18 cellular contexts compared by ENCODE assay signal in the genomic region with DNA sequence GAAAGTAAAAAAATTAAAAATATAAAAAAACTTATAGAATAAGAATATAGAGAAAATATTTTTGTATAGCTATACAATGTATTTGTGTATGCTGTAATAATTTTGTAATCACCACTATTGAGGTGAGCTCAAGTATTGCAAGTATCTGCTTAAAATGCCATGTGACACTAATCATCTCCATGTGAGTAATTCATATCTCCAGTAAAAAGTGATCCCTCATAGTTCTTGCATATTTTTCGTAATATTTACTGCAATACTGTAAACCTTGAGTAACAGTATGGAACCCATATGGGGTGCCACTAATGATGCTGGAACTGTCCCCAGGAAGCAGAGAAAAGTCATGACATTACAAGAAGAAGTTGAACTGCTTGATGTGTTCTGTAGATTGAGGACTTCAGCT. TPM values are rescaled to one million over a fixed set of nuclear protein-coding genes. Genes with fewer than 3 reads are reported as not detected.
DNase-seq lines count a peak whose midpoint lies in the region; ATAC-seq and TF ChIP-seq lines count a peak whose summit lies in the region.
"Had no signal": no experiment of that assay in that cellular context is flagged by ENCODE, and none has a peak within 500 bp of the region (broad histone marks: within the 10 kb centered on the region; RNA-seq: fewer than 3 reads in every experiment).

No MANE protein-coding gene starts in this region.

- 0% methylated on average over 1 of the region's 1 CpG; no CpG with 5 or more reads in 1 of the 2 donors for WGBS in transverse colon (ENCODE audit: low coverage in 1 of 2), 2 donors

- H3K27ac Mint-ChIP-seq in activated CD8-positive, alpha-beta T cell treated with anti-CD3 and anti-CD28 coated beads for 36 hours: peak overlapping the region; percentile 42
- no peak overlapping the region for H3K27ac Mint-ChIP-seq in activated CD8-positive, alpha-beta T cell treated with anti-CD3 and anti-CD28 coated beads, Interleukin-2, amount 10 ng/mL, durations not matched to agents 7 days and 5 days
- H3K27ac Mint-ChIP-seq in CD8-positive, alpha-beta T cell: no peak overlapping the region

- H3K4me1 Mint-ChIP-seq in activated CD8-positive, alpha-beta T cell treated with anti-CD3 and anti-CD28 coated beads for 36 hours (ENCODE audit: low read depth): peaks cover 46% of the 10 kb centered on the region
- H3K4me1 Mint-ChIP-seq in activated CD8-positive, alpha-beta T cell treated with anti-CD3 and anti-CD28 coated beads, Interleukin-2, amount 10 ng/mL, durations not matched to agents 7 days and 5 days (ENCODE audit: low read depth): peaks cover 32% of the 10 kb centered on the region
- H3K4me1 Mint-ChIP-seq in CD8-positive, alpha-beta T cell (ENCODE audit: low read depth): peaks cover 9% of the 10 kb centered on the region

- intact Hi-C loops in activated CD8-positive, alpha-beta T cell treated with anti-CD3 and anti-CD28 coated beads for 36 hours (cut with micrococcal nuclease): no loop called here
- intact Hi-C loops in CD8-positive, alpha-beta T cell (cut with DNase I, micrococcal nuclease): no loop called here
- intact Hi-C loops in transverse colon (cut with DNase I; ENCODE audit: low total_unique reads): no loop called here

- no peaks in the 10 kb centered on the region for H3K9me3 Mint-ChIP-seq in activated CD8-positive, alpha-beta T cell treated with anti-CD3 and anti-CD28 coated beads for 36 hours
- no peaks in the 10 kb centered on the region for H3K9me3 Mint-ChIP-seq in activated CD8-positive, alpha-beta T cell treated with anti-CD3 and anti-CD28 coated beads, Interleukin-2, amount 10 ng/mL, durations not matched to agents 7 days and 5 days (ENCODE audit: insufficient read depth)
- H3K9me3 Mint-ChIP-seq in CD8-positive, alpha-beta T cell: no peaks in the 10 kb centered on the region
- H3K9me3 Mint-ChIP-seq: CD8-positive, alpha-beta memory T cell had no signal

- CTCF ChIA-PET in activated CD8-positive, alpha-beta T cell treated with anti-CD3 and anti-CD28 coated beads for 36 hours (lab: Charles Lee): no interaction called here
- CTCF ChIA-PET in activated CD8-positive, alpha-beta T cell treated with anti-CD3 and anti-CD28 coated beads, Interleukin-2, amount 10 ng/mL, durations not matched to agents 7 days and 5 days (lab: Charles Lee): no interaction called here
- CTCF ChIA-PET in CD8-positive, alpha-beta T cell (lab: Charles Lee): no interaction called here

- H3K27me3 ChIP-seq in CD8-positive, alpha-beta T cell (ENCODE audit: insufficient read depth, low read length): no peaks in the 10 kb centered on the region
- H3K27me3 ChIP-seq in transverse colon: no peaks in the 10 kb centered on the region

- no peak for DNase-seq in activated CD8-positive, alpha-beta T cell treated with anti-CD3 and anti-CD28 coated beads for 36 hours
- no peak for DNase-seq in activated CD8-positive, alpha-beta T cell treated with anti-CD3 and anti-CD28 coated beads, Interleukin-2, amount 10 ng/mL, durations not matched to agents 7 days and 5 days
- peak; percentile 13 for DNase-seq in EL
- peak; percentile 15 for DNase-seq in amniotic epithelial cell (ENCODE audit: low read depth)
- peak; percentile 12 for DNase-seq in iris pigment epithelial cell (ENCODE audit: low read depth)
- no peak for DNase-seq in CD8-positive, alpha-beta T cell
- no peak for DNase-seq in transverse colon
- DNase-seq: CD8-positive, alpha-beta memory T cell; IMR-90; NCI-H1417 treated with DMSO at 0.1 percent for 48 hours; NCI-H187 treated with DMSO at 0.1 percent for 48 hours; NCI-H2227 treated with DMSO at 0.1 percent for 48 hours; NCI-H524; NCI-H82; SHP77 treated with DMSO at 0.1 percent for 48 hours had no signal

- no peak overlapping the region for H3K4me3 ChIP-seq in CD8-positive, alpha-beta T cell (ENCODE audit: low read depth, low read length)
- no peak overlapping the region for H3K4me3 ChIP-seq in transverse colon
- H3K4me3 ChIP-seq: BLaER1 treated with 17β-estradiol and CSF1 and Interleukin-3, amounts not matched to agents 10 nM and 100 nM had no signal

- no peak overlapping the region for H3K4me3 Mint-ChIP-seq in activated CD8-positive, alpha-beta T cell treated with anti-CD3 and anti-CD28 coated beads for 36 hours
- no peak overlapping the region for H3K4me3 Mint-ChIP-seq in activated CD8-positive, alpha-beta T cell treated with anti-CD3 and anti-CD28 coated beads, Interleukin-2, amount 10 ng/mL, durations not matched to agents 7 days and 5 days
- H3K4me3 Mint-ChIP-seq in CD8-positive, alpha-beta T cell: no peak overlapping the region

- H3K9me3 ChIP-seq in CD8-positive, alpha-beta T cell (ENCODE audit: low read length): no peaks in the 10 kb centered on the region
- no peaks in the 10 kb centered on the region for H3K9me3 ChIP-seq in transverse colon

- POLR2A ChIA-PET in activated CD8-positive, alpha-beta T cell treated with anti-CD3 and anti-CD28 coated beads for 36 hours (lab: Charles Lee): interaction anchor here (1.0 to 6.4 kb wide), 2 partner anchors 14 to 43 kb away, joined by 3 to 57 read pairs; a partner anchor contains a TSS
- POLR2A ChIA-PET in activated CD8-positive, alpha-beta T cell treated with anti-CD3 and anti-CD28 coated beads, Interleukin-2, amount 10 ng/mL, durations not matched to agents 7 days and 5 days (lab: Charles Lee): interaction anchor here (0.6 kb wide), 1 partner anchor 338 kb away, joined by 3 read pairs; no protein-coding TSS in a partner anchor
- POLR2A ChIA-PET in CD8-positive, alpha-beta T cell (lab: Charles Lee): no interaction called here

- no peaks in the 10 kb centered on the region for H3K4me1 ChIP-seq in CD8-positive, alpha-beta T cell (ENCODE audit: insufficient read depth, low read length)
- no peaks in the 10 kb centered on the region for H3K4me1 ChIP-seq in transverse colon

- no peak for ATAC-seq in activated CD8-positive, alpha-beta T cell treated with anti-CD3 and anti-CD28 coated beads for 36 hours
- ATAC-seq in activated CD8-positive, alpha-beta T cell treated with anti-CD3 and anti-CD28 coated beads, Interleukin-2, amount 10 ng/mL, durations not matched to agents 7 days and 5 days: no peak
- no peak for ATAC-seq in GM19351 (IDR thresholded peaks at IDR 0.05; ENCODE audit: unreplicated experiment)
- no peak for ATAC-seq in CD8-positive, alpha-beta T cell

- in situ Hi-C loops in transverse colon (cut with MboI; ENCODE audit: low pct_ligation_motif_present in 1 of 4, low pct_unique_long_range_greater_than_20kb in 1 of 4, low sequenced_read_pairs in 3 of 4): no loop called here

- no peaks in the 10 kb centered on the region for H3K36me3 Mint-ChIP-seq in activated CD8-positive, alpha-beta T cell treated with anti-CD3 and anti-CD28 coated beads for 36 hours (ENCODE audit: low read depth)
- H3K36me3 Mint-ChIP-seq in activated CD8-positive, alpha-beta T cell treated with anti-CD3 and anti-CD28 coated beads, Interleukin-2, amount 10 ng/mL, durations not matched to agents 7 days and 5 days (ENCODE audit: low read depth): no peaks in the 10 kb centered on the region
- no peaks in the 10 kb centered on the region for H3K36me3 Mint-ChIP-seq in CD8-positive, alpha-beta T cell
- H3K36me3 Mint-ChIP-seq: CD8-positive, alpha-beta memory T cell had no signal

- no peaks in the 10 kb centered on the region for H3K36me3 ChIP-seq in CD8-positive, alpha-beta T cell (ENCODE audit: insufficient read depth, low read length)
- no peaks in the 10 kb centered on the region for H3K36me3 ChIP-seq in transverse colon
- H3K36me3 ChIP-seq: BLaER1 treated with 17β-estradiol and CSF1 and Interleukin-3, amounts not matched to agents 10 nM and 100 nM had no signal

- TF ChIP-seq POLR2A in transverse colon (IDR thresholded peaks at IDR 0.05): no peak

- no peak overlapping the region for H3K27ac ChIP-seq in CD8-positive, alpha-beta T cell (ENCODE audit: low read depth, low read length)
- no peak overlapping the region for H3K27ac ChIP-seq in transverse colon
- H3K27ac ChIP-seq: BLaER1 treated with 17β-estradiol and CSF1 and Interleukin-3, amounts not matched to agents 10 nM and 100 nM; HL-60 had no signal

- TF ChIP-seq EP300 in transverse colon (IDR thresholded peaks at IDR 0.05; ENCODE audit: low read depth): no peak

- no peaks in the 10 kb centered on the region for H3K27me3 Mint-ChIP-seq in activated CD8-positive, alpha-beta T cell treated with anti-CD3 and anti-CD28 coated beads for 36 hours
- H3K27me3 Mint-ChIP-seq in activated CD8-positive, alpha-beta T cell treated with anti-CD3 and anti-CD28 coated beads, Interleukin-2, amount 10 ng/mL, durations not matched to agents 7 days and 5 days (ENCODE audit: low read depth): no peaks in the 10 kb centered on the region
- no peaks in the 10 kb centered on the region for H3K27me3 Mint-ChIP-seq in CD8-positive, alpha-beta T cell (ENCODE audit: low read depth)

- no peak for TF ChIP-seq CTCF in activated CD8-positive, alpha-beta T cell treated with anti-CD3 and anti-CD28 coated beads for 36 hours (IDR thresholded peaks at IDR 0.05)
- TF ChIP-seq CTCF in CD8-positive, alpha-beta T cell (IDR thresholded peaks at IDR 0.05): no peak
- TF ChIP-seq CTCF in transverse colon (IDR thresholded peaks at IDR 0.05): no peak

RNA-seq across cellular contexts. Expression of a gene that starts 43.2 kb away (rescaled TPM):
- total RNA-seq in activated CD8-positive, alpha-beta T cell treated with anti-CD3 and anti-CD28 coated beads for 36 hours: 100 to 1,000 TPM; 376 to 384 TPM
- 100 to 1,000 TPM; 223 to 231 TPM for total RNA-seq in activated CD8-positive, alpha-beta T cell treated with anti-CD3 and anti-CD28 coated beads, Interleukin-2, amount 10 ng/mL, durations not matched to agents 7 days and 5 days
- total RNA-seq in CD8-positive, alpha-beta T cell: 100 to 1,000 TPM; 122 to 154 TPM
- 100 to 1,000 TPM in 1 of 4 donors, 10 to 100 TPM in 3; 65.1 to 104 (median 84.7) TPM for total RNA-seq in transverse colon

Comparison
In these comparisons a context has a peak if more than half of its experiments do, and no peak if none do; other contexts are left out.
1. DNase-seq: peak in EL (single experiment), amniotic epithelial cell (single experiment) and iris pigment epithelial cell (single experiment); none in activated CD8-positive, alpha-beta T cell treated with anti-CD3 and anti-CD28 coated beads for 36 hours (single experiment), activated CD8-positive, alpha-beta T cell treated with anti-CD3 and anti-CD28 coated beads, Interleukin-2, amount 10 ng/mL, durations not matched to agents 7 days and 5 days (single experiment), CD8-positive, alpha-beta T cell (0 of 7) and transverse colon (single experiment).